17 cellular contexts compared by ENCODE assay signal in genomic region chr14:55126932-55127490, GRCh38. TPM values are rescaled to one million over a fixed set of nuclear protein-coding genes. Genes with fewer than 3 reads are reported as not detected.
DNase-seq lines count a peak whose midpoint lies in the region; ATAC-seq, FAIRE-seq and TF ChIP-seq lines count a peak whose summit lies in the region.
"Had no signal": no experiment of that assay in that cellular context is flagged by ENCODE, and none has a peak within 500 bp of the region (broad histone marks: within the 10 kb centered on the region; RNA-seq: fewer than 3 reads in every experiment).

No MANE protein-coding gene starts in this region.

- H3K4me3 ChIP-seq in PC-9 (no peak overlapping the region), keratinocyte (ENCODE audit: control insufficient read depth in 2 of 3, extremely low read depth in 1 of 3, insufficient read depth in 2 of 3, low read depth in 1 of 3, low read length in 3 of 3) (no peak overlapping the region), thoracic aorta (no peak overlapping the region)

- H4K20me1 ChIP-seq in PC-9 (ENCODE audit: insufficient read depth) (0 out of 2 replicates have a peak, but pooled peaks cover 3% of the 10 kb centered on the region), keratinocyte (ENCODE audit: control insufficient read depth, extremely low read depth, insufficient read depth, low read length) (peaks cover 2% of the 10 kb centered on the region)

- H3K36me3 Mint-ChIP-seq in activated T-cell treated with anti-CD3 and anti-CD28 coated beads, Interleukin-2, amount 50 U/mL, for 4 hours (ENCODE audit: insufficient read depth) = no peaks in the 10 kb centered on the region
- H3K36me3 Mint-ChIP-seq: CD8-positive, alpha-beta T cell had no signal

- H3K9me3 Mint-ChIP-seq in activated T-cell treated with anti-CD3 and anti-CD28 coated beads, Interleukin-2, amount 50 U/mL, for 4 hours = no peaks in the 10 kb centered on the region
- H3K9me3 Mint-ChIP-seq: activated CD4-positive, alpha-beta T cell treated with anti-CD3 and anti-CD28 coated beads, Interleukin-2, amount 10 ng/mL, durations not matched to agents 24 days and 14 days; activated T-cell treated with anti-CD3 and anti-CD28 coated beads, Interleukin-2, amount 50 U/mL, for 72 hours; CD8-positive, alpha-beta T cell had no signal

- no peak overlapping the region for H3K9ac ChIP-seq in keratinocyte (ENCODE audit: control insufficient read depth, extremely low read depth, insufficient read depth, low read length)

- H3K4me2 ChIP-seq in PC-9 (peak overlapping the region; percentile 81), keratinocyte (ENCODE audit: control insufficient read depth, extremely low read depth, insufficient read depth, low read depth, low read length) (peak overlapping the region; percentile 3)

- peak overlapping the region; percentile 54 for H3K27ac ChIP-seq in PC-9
- no peak overlapping the region for H3K27ac ChIP-seq in keratinocyte (ENCODE audit: control insufficient read depth, insufficient read depth, low read length)
- H3K27ac ChIP-seq in thoracic aorta = peak overlapping the region; percentile 49 to 69

- peaks cover 56% of the 10 kb centered on the region for H3F3A ChIP-seq in PC-9 (ENCODE audit: insufficient read depth, low read depth)

- ATAC-seq in thoracic aorta (ENCODE audit: insufficient number of reproducible peaks, low FRiP score, low read depth) = no peak
- ATAC-seq in activated T-cell treated with anti-CD3 and anti-CD28 coated beads, Interleukin-2, amount 50 U/mL, for 4 hours = no peak
- ATAC-seq: activated T-cell treated with anti-CD3 and anti-CD28 coated beads, Interleukin-2, amount 50 U/mL, for 72 hours; CD8-positive, alpha-beta T cell had no signal

- dilution Hi-C loops in keratinocyte (cut with MboI; ENCODE audit: extremely low pct_ligation_motif_present, low sequenced_read_pairs) = no loop called here

- POLR2A ChIA-PET in PC-9 (lab: Charles Lee; ENCODE audit: unreplicated experiment) = no interaction called here

- H3K4me1 Mint-ChIP-seq in activated T-cell treated with anti-CD3 and anti-CD28 coated beads, Interleukin-2, amount 50 U/mL, for 4 hours (ENCODE audit: low read depth) = peaks cover 22% of the 10 kb centered on the region

- H3K79me2 ChIP-seq in PC-9 (ENCODE audit: low read depth) (peaks cover 25% of the 10 kb centered on the region), keratinocyte (ENCODE audit: control insufficient read depth, insufficient read depth, low read length) (peaks cover 26% of the 10 kb centered on the region)

- peaks cover 10% of the 10 kb centered on the region for H3K27me3 Mint-ChIP-seq in activated T-cell treated with anti-CD3 and anti-CD28 coated beads, Interleukin-2, amount 50 U/mL, for 4 hours (ENCODE audit: low read depth)

- H3K9me1 ChIP-seq in keratinocyte (ENCODE audit: control insufficient read depth, extremely low read depth, insufficient read depth, low read length) = no peaks in the 10 kb centered on the region

- H3K9me2 ChIP-seq in PC-9 (ENCODE audit: insufficient read depth) = no peaks in the 10 kb centered on the region

- no peak overlapping the region for H3K4me3 Mint-ChIP-seq in activated T-cell treated with anti-CD3 and anti-CD28 coated beads, Interleukin-2, amount 50 U/mL, for 4 hours
- H3K4me3 Mint-ChIP-seq: activated CD4-positive, alpha-beta T cell treated with anti-CD3 and anti-CD28 coated beads, Interleukin-2, amount 10 ng/mL, durations not matched to agents 24 days and 14 days; activated T-cell treated with anti-CD3 and anti-CD28 coated beads, Interleukin-2, amount 50 U/mL, for 72 hours; CD8-positive, alpha-beta T cell had no signal

- H3K27me3 ChIP-seq in PC-9 (ENCODE audit: insufficient read depth, low read depth) = no peaks in the 10 kb centered on the region
- H3K27me3 ChIP-seq in keratinocyte (ENCODE audit: control insufficient read depth, extremely low read depth, insufficient read depth, low read length) = no peaks in the 10 kb centered on the region
- H3K27me3 ChIP-seq in thoracic aorta (replicated peaks; ENCODE audit: insufficient read depth) = no peaks in the 10 kb centered on the region

- H3K9me3 ChIP-seq in PC-9 (ENCODE audit: insufficient read depth, low read depth) (no peaks in the 10 kb centered on the region), keratinocyte (ENCODE audit: control insufficient read depth, low read depth, low read length) (no peaks in the 10 kb centered on the region), thoracic aorta (no peaks in the 10 kb centered on the region)

- CTCF ChIA-PET in PC-9 (lab: Charles Lee) = no interaction called here

- H2AFZ ChIP-seq in PC-9 = no peak overlapping the region
- no peak overlapping the region for H2AFZ ChIP-seq in keratinocyte (ENCODE audit: control insufficient read depth, low read length)

- peaks cover 80% of the 10 kb centered on the region for H3K4me1 ChIP-seq in PC-9 (replicated peaks; ENCODE audit: insufficient read depth)
- peaks cover 45% of the 10 kb centered on the region for H3K4me1 ChIP-seq in keratinocyte (ENCODE audit: control insufficient read depth, extremely low read depth, insufficient read depth, low read length)
- peaks cover 6 to 63% of the 10 kb centered on the region in 2 donors for H3K4me1 ChIP-seq in thoracic aorta (ENCODE audit: control insufficient read depth in 1 of 2, low read depth in 2 of 2)

- H3K36me3 ChIP-seq in PC-9 (ENCODE audit: low read depth) = 0 out of 2 replicates have a peak, but pooled peaks cover 4% of the 10 kb centered on the region
- no peaks in the 10 kb centered on the region for H3K36me3 ChIP-seq in keratinocyte (ENCODE audit: control insufficient read depth in 2 of 2, extremely low read depth in 1 of 2, insufficient read depth in 2 of 2, low read length in 2 of 2)
- no peaks in the 10 kb centered on the region for H3K36me3 ChIP-seq in thoracic aorta

- TF ChIP-seq CTCF in PC-9 (conservative IDR thresholded peaks at IDR 0.05) = no peak
- TF ChIP-seq CTCF in keratinocyte (optimal IDR thresholded peaks at IDR 0.05 in 1 of 3, IDR thresholded peaks at IDR 0.05 in 1 of 3, conservative IDR thresholded peaks at IDR 0.05 in 1 of 3; ENCODE audit: extremely low read depth in 1 of 3, insufficient read depth in 2 of 3, low read length in 3 of 3) = no peak
- no peak for TF ChIP-seq CTCF in thoracic aorta (IDR thresholded peaks at IDR 0.05)
- no peak for TF ChIP-seq CTCF in D721Med (IDR thresholded peaks at IDR 0.05; ENCODE audit: insufficient read depth, missing control alignments)

- peak; percentile 49 for FAIRE-seq in keratinocyte (lab: Jason Lieb, UNC)
- no peak for FAIRE-seq in D721Med (lab: Jason Lieb, UNC)
- FAIRE-seq: A204.1, G401.6 had no signal

- intact Hi-C loops in PC-9 (cut with micrococcal nuclease; ENCODE audit: unreplicated experiment) = no loop called here

- DNase-seq in SIG-M5 treated with dmso at 0.1 percent for 504 hours (lab: John Stamatoyannopoulos, UW; ENCODE audit: unreplicated experiment) (peak; percentile 64), SIG-M5 (lab: John Stamatoyannopoulos, UW) (no peak), PC-9 (peak in 1 of 2 experiments; percentile 76), keratinocyte (ENCODE audit: low read depth, low spot score) (no peak), thoracic aorta (ENCODE audit: low spot score) (no peak), D721Med (ENCODE audit: insufficient read length, low spot score) (no peak), EL (no peak)
- no peak for DNase-seq in activated T-cell treated with anti-CD3 and anti-CD28 coated beads, Interleukin-2, amount 50 U/mL, for 4 hours
- DNase-seq: activated CD4-positive, alpha-beta T cell treated with anti-CD3 and anti-CD28 coated beads, Interleukin-2, amount 10 ng/mL, durations not matched to agents 24 days and 14 days; activated T-cell treated with anti-CD3 and anti-CD28 coated beads, Interleukin-2, amount 50 U/mL, for 72 hours; amygdala; CD8-positive, alpha-beta T cell; islet precursor cell; NCI-H2029 treated with DMSO at 0.1 percent for 48 hours; NCI-H69 had no signal

- no TSS peak for BruUV-seq in PC-9 (replicated peaks; lab: Mats Ljungman, UMichigan)

RNA-seq across cellular contexts. Expression of gene LGALS3, which starts 2.0 kb away (rescaled TPM):
- total RNA-seq in PC-9 (2021) (122 and 142 TPM in 2 replicates), thoracic aorta (100 to 1,000 TPM; 195 to 237 TPM)
- polyA plus RNA-seq in keratinocyte = 134 to 202 TPM (median 193 TPM) in 3 replicates
- polyA plus RNA-seq in keratinocyte (2011; ENCODE audit: low read depth) = 67.5 TPM
- polyA plus RNA-seq in keratinocyte (2011; cell fraction: cytosol; rRNA removed) = 201 and 210 TPM in 2 replicates
- polyA plus RNA-seq in keratinocyte (2011; cell fraction: nucleus; rRNA removed) = 92.3 and 104 TPM in 2 replicates
- polyA plus RNA-seq in keratinocyte (2012; ENCODE audit: low replicate concordance) = 168 and 322 TPM in 2 replicates
- polyA minus RNA-seq in keratinocyte = 64.6 to 96.7 TPM (median 72.3 TPM) in 3 replicates
- 138 TPM for polyA minus RNA-seq in keratinocyte (2011; cell fraction: cytosol; rRNA and poly(A)+ RNA removed)
- polyA minus RNA-seq in keratinocyte (2011; cell fraction: nucleus; rRNA and poly(A)+ RNA removed) = 52.1 and 53.9 TPM in 2 replicates
- total RNA-seq in activated T-cell treated with anti-CD3 and anti-CD28 coated beads, Interleukin-2, amount 50 U/mL, for 4 hours = 10 to 100 TPM in 2 of 3 donors, 1 to 10 TPM in 1; 7.3 to 18.9 (median 12.2) TPM
